26 cellular contexts compared by ENCODE assay signal in genomic region chr6:76592561-76592960, GRCh38.
"Had no signal": no experiment of that assay in that cellular context is flagged by ENCODE, and none has a peak within 500 bp of the region (broad histone marks: within the 10 kb centered on the region; RNA-seq: fewer than 3 reads in every experiment).

No MANE protein-coding gene starts in this region.

- H3K9me3 ChIP-seq: left lung, lower lobe of right lung, ovary, right lobe of liver, stomach, testis, thyroid gland, transverse colon, upper lobe of left lung, vagina had no signal

- ATAC-seq: left colon; left lung; lower lobe of right lung; naive thymus-derived CD8-positive, alpha-beta T cell; right lobe of liver; stimulated activated naive B cell treated with anti-CD40 and anti-IgM and Interleukin-4, amounts not matched to agents 10 μg/mL and 1 μg/mL and 100 μg/mL, for 72 hours; stimulated activated naive CD8-positive, alpha-beta T cell treated with anti-CD3 and anti-CD28 coated beads, Interleukin-15, Interleukin-2, amounts not matched to agents 100 U/mL and 50 U/mL, for 24 hours had no signal

- FAIRE-seq: islet of Langerhans had no signal

- H3K27me3 ChIP-seq: left lung, ovary, right atrium auricular region, right lobe of liver, stomach, testis, thyroid gland, transverse colon, upper lobe of left lung, vagina had no signal

- H3K4me1 ChIP-seq: left lung, lower lobe of right lung, right atrium auricular region, right lobe of liver, stomach, testis, thyroid gland, transverse colon, upper lobe of left lung, vagina had no signal

- DNase-seq: hypothalamus; immature natural killer cell; kidney; left colon; left lung; lower lobe of right lung; mammary epithelial cell; mesenchymal stem cell; naive thymus-derived CD8-positive, alpha-beta T cell; occipital lobe; ovary; right lobe of liver; stimulated activated CD4-positive, alpha-beta T cell treated with anti-CD3 and anti-CD28 coated beads, Interleukin-12 subunit alpha, Interleukin-12 subunit beta, amount 100 ng/mL, for 4 hours; stimulated activated CD4-positive, alpha-beta T cell treated with anti-CD3 and anti-CD28 coated beads, Interleukin-15, amount 100 ng/mL, for 24 hours; stimulated activated CD4-positive, alpha-beta T cell treated with anti-CD3 and anti-CD28 coated beads, Interleukin-2, amount 100 ng/mL, for 24 hours; stimulated activated CD4-positive, alpha-beta T cell treated with anti-CD3 and anti-CD28 coated beads, Interleukin-4, amount 100 ng/mL, for 1 hour; stimulated activated naive B cell treated with anti-CD40 and anti-IgM and Interleukin-4, amounts not matched to agents 10 μg/mL and 1 μg/mL and 100 μg/mL, for 72 hours; stimulated activated naive CD8-positive, alpha-beta T cell treated with anti-CD3 and anti-CD28 coated beads, Interleukin-15, Interleukin-2, amounts not matched to agents 100 U/mL and 50 U/mL, for 24 hours; stomach; testis; thyroid gland; transverse colon; upper lobe of left lung had no signal

- H3K4me3 ChIP-seq: left lung, lower lobe of right lung, ovary, right atrium auricular region, right lobe of liver, stomach, testis, thyroid gland, transverse colon, upper lobe of left lung, vagina had no signal

- H3K36me3 ChIP-seq: left lung, lower lobe of right lung, ovary, right atrium auricular region, right lobe of liver, stomach, thyroid gland, transverse colon, upper lobe of left lung, vagina had no signal

- H3K27ac ChIP-seq: left lung, lower lobe of right lung, ovary, right atrium auricular region, right lobe of liver, stomach, testis, thyroid gland, transverse colon, upper lobe of left lung, vagina had no signal
